ENCODE assay signal across 18 cellular contexts in genomic region chr6:37916675-37917074, GRCh38.
DNase-seq lines count a peak whose midpoint lies in the region; ATAC-seq and TF ChIP-seq lines count a peak whose summit lies in the region.
"Had no signal": no experiment of that assay in that cellular context is flagged by ENCODE, and none has a peak within 500 bp of the region (broad histone marks: within the 10 kb centered on the region; RNA-seq: fewer than 3 reads in every experiment).

No MANE protein-coding gene starts in this region.

- ATAC-seq in activated naive CD4-positive, alpha-beta T cell treated with anti-CD3 and anti-CD28 coated beads, Interleukin-2, amount 50 U/mL, for 72 hours: peak; percentile 37 to 43
- ATAC-seq in foreskin keratinocyte: peak; percentile 92
- peak; percentile 47 for ATAC-seq in stimulated activated effector memory CD8-positive, alpha-beta T cell treated with anti-CD3 and anti-CD28 coated beads, Interleukin-12 subunit alpha, Interleukin-12 subunit beta, amount 100 ng/mL, for 72 hours
- no peak for ATAC-seq in stimulated activated memory B cell treated with anti-CD40 and anti-IgM and Interleukin-4, amounts not matched to agents 10 μg/mL and 1 μg/mL and 100 μg/mL, for 72 hours
- no peak for ATAC-seq in HG03039 (IDR thresholded peaks at IDR 0.05; ENCODE audit: unreplicated experiment)

- no peaks in the 10 kb centered on the region for H3K27me3 ChIP-seq in foreskin keratinocyte

- H3K27ac ChIP-seq in foreskin keratinocyte: no peak overlapping the region
- H3K27ac ChIP-seq: 22Rv1, C4-2B had no signal

- no peaks in the 10 kb centered on the region for H3K36me3 Mint-ChIP-seq in activated naive CD4-positive, alpha-beta T cell treated with anti-CD3 and anti-CD28 coated beads, Interleukin-2, amount 50 U/mL, for 72 hours
- H3K36me3 Mint-ChIP-seq in stimulated activated effector memory CD8-positive, alpha-beta T cell treated with anti-CD3 and anti-CD28 coated beads, Interleukin-12 subunit alpha, Interleukin-12 subunit beta, amount 100 ng/mL, for 72 hours: peaks cover 21% of the 10 kb centered on the region
- H3K36me3 Mint-ChIP-seq in stimulated activated memory B cell treated with anti-CD40 and anti-IgM and Interleukin-4, amounts not matched to agents 10 μg/mL and 1 μg/mL and 100 μg/mL, for 72 hours: peaks cover 21% of the 10 kb centered on the region

- peaks cover 31% of the 10 kb centered on the region for H3K4me1 ChIP-seq in foreskin keratinocyte

- TF ChIP-seq CTCF in foreskin keratinocyte (conservative IDR thresholded peaks at IDR 0.05): no peak

- H3K27me3 Mint-ChIP-seq in stimulated activated memory B cell treated with anti-CD40 and anti-IgM and Interleukin-4, amounts not matched to agents 10 μg/mL and 1 μg/mL and 100 μg/mL, for 72 hours: no peaks in the 10 kb centered on the region

- DNase-seq in activated naive CD4-positive, alpha-beta T cell treated with anti-CD3 and anti-CD28 coated beads, Interleukin-2, amount 50 U/mL, for 72 hours (ENCODE audit: low spot score in 2 of 2): no peak
- DNase-seq in activated naive CD4-positive, alpha-beta T cell (lab: John Stamatoyannopoulos, UW): no peak
- DNase-seq in SW480 (ENCODE audit: low spot score) (peak; percentile 3), foreskin keratinocyte (peak; percentile 26 to 61), NCI-H128 (lab: John Stamatoyannopoulos, UW; ENCODE audit: unreplicated experiment) (no peak)
- DNase-seq in stimulated activated effector memory CD8-positive, alpha-beta T cell treated with anti-CD3 and anti-CD28 coated beads, Interleukin-12 subunit alpha, Interleukin-12 subunit beta, amount 100 ng/mL, for 72 hours (ENCODE audit: low spot score in 2 of 2): no peak
- DNase-seq: AML-193, DMS79, H7, NCI-H1092 treated with DMSO at 0.1 percent for 48 hours, NCI-H2081 treated with DMSO at 0.1 percent for 48 hours, NCI-H510A, NCI-H748 treated with DMSO at 0.1 percent for 48 hours, SIG-M5 had no signal

- H3K27ac Mint-ChIP-seq in activated naive CD4-positive, alpha-beta T cell treated with anti-CD3 and anti-CD28 coated beads, Interleukin-2, amount 50 U/mL, for 72 hours: no peak overlapping the region
- H3K27ac Mint-ChIP-seq in stimulated activated effector memory CD8-positive, alpha-beta T cell treated with anti-CD3 and anti-CD28 coated beads, Interleukin-12 subunit alpha, Interleukin-12 subunit beta, amount 100 ng/mL, for 72 hours: no peak overlapping the region
- no peak overlapping the region for H3K27ac Mint-ChIP-seq in stimulated activated memory B cell treated with anti-CD40 and anti-IgM and Interleukin-4, amounts not matched to agents 10 μg/mL and 1 μg/mL and 100 μg/mL, for 72 hours

- H3K4me3 Mint-ChIP-seq in stimulated activated effector memory CD8-positive, alpha-beta T cell treated with anti-CD3 and anti-CD28 coated beads, Interleukin-12 subunit alpha, Interleukin-12 subunit beta, amount 100 ng/mL, for 72 hours: no peak overlapping the region
- no peak overlapping the region for H3K4me3 Mint-ChIP-seq in stimulated activated memory B cell treated with anti-CD40 and anti-IgM and Interleukin-4, amounts not matched to agents 10 μg/mL and 1 μg/mL and 100 μg/mL, for 72 hours

- H3K4me1 Mint-ChIP-seq in stimulated activated effector memory CD8-positive, alpha-beta T cell treated with anti-CD3 and anti-CD28 coated beads, Interleukin-12 subunit alpha, Interleukin-12 subunit beta, amount 100 ng/mL, for 72 hours: peaks cover 41% of the 10 kb centered on the region
- peaks cover 34% of the 10 kb centered on the region for H3K4me1 Mint-ChIP-seq in stimulated activated memory B cell treated with anti-CD40 and anti-IgM and Interleukin-4, amounts not matched to agents 10 μg/mL and 1 μg/mL and 100 μg/mL, for 72 hours

- no peaks in the 10 kb centered on the region for H3K9me3 Mint-ChIP-seq in activated naive CD4-positive, alpha-beta T cell treated with anti-CD3 and anti-CD28 coated beads, Interleukin-2, amount 50 U/mL, for 72 hours
- no peaks in the 10 kb centered on the region for H3K9me3 Mint-ChIP-seq in stimulated activated effector memory CD8-positive, alpha-beta T cell treated with anti-CD3 and anti-CD28 coated beads, Interleukin-12 subunit alpha, Interleukin-12 subunit beta, amount 100 ng/mL, for 72 hours
- H3K9me3 Mint-ChIP-seq in stimulated activated memory B cell treated with anti-CD40 and anti-IgM and Interleukin-4, amounts not matched to agents 10 μg/mL and 1 μg/mL and 100 μg/mL, for 72 hours: no peaks in the 10 kb centered on the region

Comparison
In these comparisons a context has a peak if more than half of its experiments do, and no peak if none do; other contexts are left out.
1. ATAC-seq: peak in activated naive CD4-positive, alpha-beta T cell treated with anti-CD3 and anti-CD28 coated beads, Interleukin-2, amount 50 U/mL, for 72 hours (2 of 2), foreskin keratinocyte (single experiment) and stimulated activated effector memory CD8-positive, alpha-beta T cell treated with anti-CD3 and anti-CD28 coated beads, Interleukin-12 subunit alpha, Interleukin-12 subunit beta, amount 100 ng/mL, for 72 hours (single experiment); none in stimulated activated memory B cell treated with anti-CD40 and anti-IgM and Interleukin-4, amounts not matched to agents 10 μg/mL and 1 μg/mL and 100 μg/mL, for 72 hours (single experiment) and HG03039 (single experiment).
2. DNase-seq: peak in SW480 (single experiment) and foreskin keratinocyte (2 of 2); none in activated naive CD4-positive, alpha-beta T cell treated with anti-CD3 and anti-CD28 coated beads, Interleukin-2, amount 50 U/mL, for 72 hours (0 of 2), activated naive CD4-positive, alpha-beta T cell (0 of 4), stimulated activated effector memory CD8-positive, alpha-beta T cell treated with anti-CD3 and anti-CD28 coated beads, Interleukin-12 subunit alpha, Interleukin-12 subunit beta, amount 100 ng/mL, for 72 hours (0 of 2) and NCI-H128 (single experiment).